ENCODE assay signal across 1 cellular context in the genomic region with DNA sequence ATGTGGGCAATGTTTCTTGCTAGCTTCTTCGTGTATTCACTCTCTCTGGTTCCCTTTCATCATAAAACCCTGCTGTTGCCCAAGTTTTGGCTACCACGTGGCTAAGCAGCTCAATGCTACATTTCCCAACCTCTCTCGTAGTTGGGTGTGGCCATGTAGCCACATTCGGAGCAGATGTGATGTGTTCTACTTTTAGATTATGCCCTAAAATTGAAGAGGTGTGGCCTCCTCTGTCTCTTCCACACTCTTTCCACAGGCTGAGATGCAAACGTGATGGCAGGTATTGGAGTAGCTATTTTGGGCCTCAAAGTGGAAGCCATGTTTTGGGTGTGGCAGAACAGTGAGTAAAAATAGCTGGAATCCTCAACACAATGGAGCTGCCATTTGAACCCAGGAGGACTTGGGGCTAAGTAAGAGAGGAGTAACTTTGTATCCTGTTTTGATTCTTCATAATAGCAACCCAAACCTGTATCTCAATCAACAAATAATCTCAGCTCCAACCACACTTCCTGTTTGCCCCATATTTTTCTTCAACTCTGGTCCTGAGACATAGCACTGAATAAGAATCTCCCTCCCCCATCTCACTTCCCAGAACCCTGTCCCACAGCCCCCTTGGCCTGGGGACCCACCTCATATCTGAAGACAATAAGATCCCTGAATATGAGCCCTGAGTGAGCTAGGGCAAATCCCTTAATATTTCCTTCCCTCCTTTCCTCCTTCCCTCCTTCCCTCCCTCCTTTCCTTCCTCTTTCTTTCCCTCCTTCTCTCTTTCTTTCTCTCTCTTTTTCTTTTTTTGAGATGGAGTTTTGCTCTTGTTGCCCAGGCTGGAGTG.
TF ChIP-seq lines count a peak whose summit lies in the region.

No MANE protein-coding gene starts in this region.

TF ChIP-seq in HepG2, 621 proteins besides CTCF, POLR2A, EP300 and RAD21:
- TF ChIP-seq, protein P1, sequence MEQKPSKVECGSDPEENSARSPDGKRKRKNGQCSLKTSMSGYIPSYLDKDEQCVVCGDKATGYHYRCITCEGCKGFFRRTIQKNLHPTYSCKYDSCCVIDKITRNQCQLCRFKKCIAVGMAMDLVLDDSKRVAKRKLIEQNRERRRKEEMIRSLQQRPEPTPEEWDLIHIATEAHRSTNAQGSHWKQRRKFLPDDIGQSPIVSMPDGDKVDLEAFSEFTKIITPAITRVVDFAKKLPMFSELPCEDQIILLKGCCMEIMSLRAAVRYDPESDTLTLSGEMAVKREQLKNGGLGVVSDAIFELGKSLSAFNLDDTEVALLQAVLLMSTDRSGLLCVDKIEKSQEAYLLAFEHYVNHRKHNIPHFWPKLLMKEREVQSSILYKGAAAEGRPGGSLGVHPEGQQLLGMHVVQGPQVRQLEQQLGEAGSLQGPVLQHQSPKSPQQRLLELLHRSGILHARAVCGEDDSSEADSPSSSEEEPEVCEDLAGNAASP (CRISPR knock-in tag; IDR thresholded peaks at IDR 0.05; ENCODE audit: borderline replicate concordance), result no peak
- TF ChIP-seq HNRNPK (IDR thresholded peaks at IDR 0.05; ENCODE audit: low read depth, low read length, poor library complexity, severe bottlenecking) (peak; percentile 21), ZNF318 (CRISPR knock-in tag; IDR thresholded peaks at IDR 0.05) (no peak), ZBTB33 (CRISPR knock-in tag; IDR thresholded peaks at IDR 0.05) (no peak), KAT2B (IDR thresholded peaks at IDR 0.05; ENCODE audit: borderline replicate concordance, low read depth, low read length) (no peak), STAT5B (CRISPR knock-in tag; IDR thresholded peaks at IDR 0.05) (no peak), SIN3A (IDR thresholded peaks at IDR 0.05; ENCODE audit: borderline replicate concordance, low read depth, low read length) (0 out of 2 replicates have a peak, but pooled peaks have one; percentile 24), RBFOX2 (IDR thresholded peaks at IDR 0.05; ENCODE audit: low read depth, low read length) (0 out of 2 replicates have a peak, but pooled peaks have one; percentile 22), ZNF230 (CRISPR knock-in tag; IDR thresholded peaks at IDR 0.05) (no peak), CEBPB (IDR thresholded peaks at IDR 0.05; ENCODE audit: borderline replicate concordance, low read depth, low read length) (peak; percentile 84; the same call in 1 of the 2 replicates), NFIB (CRISPR knock-in tag; IDR thresholded peaks at IDR 0.05; ENCODE audit: borderline replicate concordance) (no peak), DMAP1 (CRISPR knock-in tag; IDR thresholded peaks at IDR 0.05) (no peak), CENPBD1 (CRISPR knock-in tag; IDR thresholded peaks at IDR 0.05; ENCODE audit: borderline replicate concordance, low read depth) (no peak), ATRX (CRISPR knock-in tag; IDR thresholded peaks at IDR 0.05; ENCODE audit: borderline replicate concordance) (no peak), ZNF572 (CRISPR knock-in tag; IDR thresholded peaks at IDR 0.05) (no peak), HNF4A (CRISPR knock-in tag; IDR thresholded peaks at IDR 0.05) (0 out of 2 replicates have a peak, but pooled peaks have one; percentile 10), SP5 (CRISPR knock-in tag; IDR thresholded peaks at IDR 0.05; ENCODE audit: borderline replicate concordance, low read depth) (no peak), ATAD3A (CRISPR knock-in tag; IDR thresholded peaks at IDR 0.05) (no peak), ISX (CRISPR knock-in tag; conservative IDR thresholded peaks at IDR 0.05) (no peak), ZNF121 (CRISPR knock-in tag; IDR thresholded peaks at IDR 0.05) (no peak), ZNF24 (IDR thresholded peaks at IDR 0.05) (no peak)
- TF ChIP-seq, protein P2, sequence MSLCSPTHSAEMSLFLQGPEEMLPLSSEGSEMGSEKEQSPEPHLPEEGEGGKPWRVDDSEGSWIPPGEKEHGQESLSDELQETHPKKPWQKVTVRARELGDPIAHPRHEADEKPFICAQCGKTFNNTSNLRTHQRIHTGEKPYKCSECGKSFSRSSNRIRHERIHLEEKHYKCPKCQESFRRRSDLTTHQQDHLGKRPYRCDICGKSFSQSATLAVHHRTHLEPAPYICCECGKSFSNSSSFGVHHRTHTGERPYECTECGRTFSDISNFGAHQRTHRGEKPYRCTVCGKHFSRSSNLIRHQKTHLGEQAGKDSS (CRISPR knock-in tag; IDR thresholded peaks at IDR 0.05; ENCODE audit: borderline replicate concordance, low read depth), result no peak
- TF ChIP-seq, protein P3, sequence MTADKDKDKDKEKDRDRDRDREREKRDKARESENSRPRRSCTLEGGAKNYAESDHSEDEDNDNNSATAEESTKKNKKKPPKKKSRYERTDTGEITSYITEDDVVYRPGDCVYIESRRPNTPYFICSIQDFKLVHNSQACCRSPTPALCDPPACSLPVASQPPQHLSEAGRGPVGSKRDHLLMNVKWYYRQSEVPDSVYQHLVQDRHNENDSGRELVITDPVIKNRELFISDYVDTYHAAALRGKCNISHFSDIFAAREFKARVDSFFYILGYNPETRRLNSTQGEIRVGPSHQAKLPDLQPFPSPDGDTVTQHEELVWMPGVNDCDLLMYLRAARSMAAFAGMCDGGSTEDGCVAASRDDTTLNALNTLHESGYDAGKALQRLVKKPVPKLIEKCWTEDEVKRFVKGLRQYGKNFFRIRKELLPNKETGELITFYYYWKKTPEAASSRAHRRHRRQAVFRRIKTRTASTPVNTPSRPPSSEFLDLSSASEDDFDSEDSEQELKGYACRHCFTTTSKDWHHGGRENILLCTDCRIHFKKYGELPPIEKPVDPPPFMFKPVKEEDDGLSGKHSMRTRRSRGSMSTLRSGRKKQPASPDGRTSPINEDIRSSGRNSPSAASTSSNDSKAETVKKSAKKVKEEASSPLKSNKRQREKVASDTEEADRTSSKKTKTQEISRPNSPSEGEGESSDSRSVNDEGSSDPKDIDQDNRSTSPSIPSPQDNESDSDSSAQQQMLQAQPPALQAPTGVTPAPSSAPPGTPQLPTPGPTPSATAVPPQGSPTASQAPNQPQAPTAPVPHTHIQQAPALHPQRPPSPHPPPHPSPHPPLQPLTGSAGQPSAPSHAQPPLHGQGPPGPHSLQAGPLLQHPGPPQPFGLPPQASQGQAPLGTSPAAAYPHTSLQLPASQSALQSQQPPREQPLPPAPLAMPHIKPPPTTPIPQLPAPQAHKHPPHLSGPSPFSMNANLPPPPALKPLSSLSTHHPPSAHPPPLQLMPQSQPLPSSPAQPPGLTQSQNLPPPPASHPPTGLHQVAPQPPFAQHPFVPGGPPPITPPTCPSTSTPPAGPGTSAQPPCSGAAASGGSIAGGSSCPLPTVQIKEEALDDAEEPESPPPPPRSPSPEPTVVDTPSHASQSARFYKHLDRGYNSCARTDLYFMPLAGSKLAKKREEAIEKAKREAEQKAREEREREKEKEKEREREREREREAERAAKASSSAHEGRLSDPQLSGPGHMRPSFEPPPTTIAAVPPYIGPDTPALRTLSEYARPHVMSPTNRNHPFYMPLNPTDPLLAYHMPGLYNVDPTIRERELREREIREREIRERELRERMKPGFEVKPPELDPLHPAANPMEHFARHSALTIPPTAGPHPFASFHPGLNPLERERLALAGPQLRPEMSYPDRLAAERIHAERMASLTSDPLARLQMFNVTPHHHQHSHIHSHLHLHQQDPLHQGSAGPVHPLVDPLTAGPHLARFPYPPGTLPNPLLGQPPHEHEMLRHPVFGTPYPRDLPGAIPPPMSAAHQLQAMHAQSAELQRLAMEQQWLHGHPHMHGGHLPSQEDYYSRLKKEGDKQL (CRISPR knock-in tag; IDR thresholded peaks at IDR 0.05; ENCODE audit: low read depth), result no peak
- TF ChIP-seq, protein P4, sequence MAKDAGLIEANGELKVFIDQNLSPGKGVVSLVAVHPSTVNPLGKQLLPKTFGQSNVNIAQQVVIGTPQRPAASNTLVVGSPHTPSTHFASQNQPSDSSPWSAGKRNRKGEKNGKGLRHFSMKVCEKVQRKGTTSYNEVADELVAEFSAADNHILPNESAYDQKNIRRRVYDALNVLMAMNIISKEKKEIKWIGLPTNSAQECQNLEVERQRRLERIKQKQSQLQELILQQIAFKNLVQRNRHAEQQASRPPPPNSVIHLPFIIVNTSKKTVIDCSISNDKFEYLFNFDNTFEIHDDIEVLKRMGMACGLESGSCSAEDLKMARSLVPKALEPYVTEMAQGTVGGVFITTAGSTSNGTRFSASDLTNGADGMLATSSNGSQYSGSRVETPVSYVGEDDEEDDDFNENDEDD (CRISPR knock-in tag; IDR thresholded peaks at IDR 0.05; ENCODE audit: borderline replicate concordance), result no peak
